1 cellular context compared by ENCODE assay signal in the genomic region with DNA sequence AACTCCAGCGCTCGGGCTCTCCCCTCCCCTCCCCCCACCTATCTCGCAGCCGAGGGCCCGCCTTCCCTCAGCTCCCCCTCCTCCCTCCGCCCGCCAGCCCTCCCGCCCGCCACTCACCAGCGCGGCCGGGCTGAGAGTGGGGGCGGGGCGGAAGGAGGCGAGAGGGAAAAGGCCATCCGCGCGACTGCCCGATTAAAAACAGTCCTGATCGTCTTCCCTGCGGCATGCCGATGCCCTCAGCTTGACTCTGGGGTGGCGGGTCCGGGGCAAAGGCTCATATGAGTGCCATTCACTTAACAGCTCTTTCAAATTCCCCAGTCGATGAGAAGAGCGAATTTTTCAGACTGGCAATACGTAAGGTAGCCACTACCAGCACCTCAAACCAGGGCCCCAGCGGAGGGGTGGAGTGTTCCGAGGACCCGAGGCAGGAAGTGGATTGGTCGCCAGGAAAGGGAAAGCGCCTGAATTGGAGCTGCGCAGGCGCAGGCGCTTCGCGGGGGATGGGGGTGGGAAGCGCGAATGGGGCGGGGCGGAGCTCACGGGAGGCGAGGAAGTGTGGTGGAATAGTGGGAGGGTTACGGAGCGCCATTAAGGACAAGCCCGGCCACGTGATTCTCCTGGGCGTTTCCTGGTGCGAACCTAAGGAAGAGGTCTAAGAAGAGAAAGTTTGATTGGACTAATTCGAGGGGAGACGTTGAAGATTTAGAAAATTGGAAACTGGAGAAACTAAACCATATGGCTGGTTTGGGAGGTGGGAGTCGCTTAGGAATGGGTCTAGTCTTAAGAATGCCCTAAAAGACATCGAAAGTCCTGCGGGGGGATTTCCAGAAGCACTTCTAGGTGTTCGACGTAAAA.
A peak's percentile ranks its signal among the peaks of the same experiment; 100 is the strongest.
TF ChIP-seq lines count a peak whose summit lies in the region.

A gene with protein sequence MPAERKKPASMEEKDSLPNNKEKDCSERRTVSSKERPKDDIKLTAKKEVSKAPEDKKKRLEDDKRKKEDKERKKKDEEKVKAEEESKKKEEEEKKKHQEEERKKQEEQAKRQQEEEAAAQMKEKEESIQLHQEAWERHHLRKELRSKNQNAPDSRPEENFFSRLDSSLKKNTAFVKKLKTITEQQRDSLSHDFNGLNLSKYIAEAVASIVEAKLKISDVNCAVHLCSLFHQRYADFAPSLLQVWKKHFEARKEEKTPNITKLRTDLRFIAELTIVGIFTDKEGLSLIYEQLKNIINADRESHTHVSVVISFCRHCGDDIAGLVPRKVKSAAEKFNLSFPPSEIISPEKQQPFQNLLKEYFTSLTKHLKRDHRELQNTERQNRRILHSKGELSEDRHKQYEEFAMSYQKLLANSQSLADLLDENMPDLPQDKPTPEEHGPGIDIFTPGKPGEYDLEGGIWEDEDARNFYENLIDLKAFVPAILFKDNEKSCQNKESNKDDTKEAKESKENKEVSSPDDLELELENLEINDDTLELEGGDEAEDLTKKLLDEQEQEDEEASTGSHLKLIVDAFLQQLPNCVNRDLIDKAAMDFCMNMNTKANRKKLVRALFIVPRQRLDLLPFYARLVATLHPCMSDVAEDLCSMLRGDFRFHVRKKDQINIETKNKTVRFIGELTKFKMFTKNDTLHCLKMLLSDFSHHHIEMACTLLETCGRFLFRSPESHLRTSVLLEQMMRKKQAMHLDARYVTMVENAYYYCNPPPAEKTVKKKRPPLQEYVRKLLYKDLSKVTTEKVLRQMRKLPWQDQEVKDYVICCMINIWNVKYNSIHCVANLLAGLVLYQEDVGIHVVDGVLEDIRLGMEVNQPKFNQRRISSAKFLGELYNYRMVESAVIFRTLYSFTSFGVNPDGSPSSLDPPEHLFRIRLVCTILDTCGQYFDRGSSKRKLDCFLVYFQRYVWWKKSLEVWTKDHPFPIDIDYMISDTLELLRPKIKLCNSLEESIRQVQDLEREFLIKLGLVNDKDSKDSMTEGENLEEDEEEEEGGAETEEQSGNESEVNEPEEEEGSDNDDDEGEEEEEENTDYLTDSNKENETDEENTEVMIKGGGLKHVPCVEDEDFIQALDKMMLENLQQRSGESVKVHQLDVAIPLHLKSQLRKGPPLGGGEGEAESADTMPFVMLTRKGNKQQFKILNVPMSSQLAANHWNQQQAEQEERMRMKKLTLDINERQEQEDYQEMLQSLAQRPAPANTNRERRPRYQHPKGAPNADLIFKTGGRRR (minus strand): TSS at position 13 of the 855 bp plus-strand sequence. CDS start 7,386 bp downstream, outside the sequence.

TF ChIP-seq in GM23338, 12 proteins besides CTCF, POLR2A, EP300 and RAD21 (continued from another document):
- TF ChIP-seq, protein P1, sequence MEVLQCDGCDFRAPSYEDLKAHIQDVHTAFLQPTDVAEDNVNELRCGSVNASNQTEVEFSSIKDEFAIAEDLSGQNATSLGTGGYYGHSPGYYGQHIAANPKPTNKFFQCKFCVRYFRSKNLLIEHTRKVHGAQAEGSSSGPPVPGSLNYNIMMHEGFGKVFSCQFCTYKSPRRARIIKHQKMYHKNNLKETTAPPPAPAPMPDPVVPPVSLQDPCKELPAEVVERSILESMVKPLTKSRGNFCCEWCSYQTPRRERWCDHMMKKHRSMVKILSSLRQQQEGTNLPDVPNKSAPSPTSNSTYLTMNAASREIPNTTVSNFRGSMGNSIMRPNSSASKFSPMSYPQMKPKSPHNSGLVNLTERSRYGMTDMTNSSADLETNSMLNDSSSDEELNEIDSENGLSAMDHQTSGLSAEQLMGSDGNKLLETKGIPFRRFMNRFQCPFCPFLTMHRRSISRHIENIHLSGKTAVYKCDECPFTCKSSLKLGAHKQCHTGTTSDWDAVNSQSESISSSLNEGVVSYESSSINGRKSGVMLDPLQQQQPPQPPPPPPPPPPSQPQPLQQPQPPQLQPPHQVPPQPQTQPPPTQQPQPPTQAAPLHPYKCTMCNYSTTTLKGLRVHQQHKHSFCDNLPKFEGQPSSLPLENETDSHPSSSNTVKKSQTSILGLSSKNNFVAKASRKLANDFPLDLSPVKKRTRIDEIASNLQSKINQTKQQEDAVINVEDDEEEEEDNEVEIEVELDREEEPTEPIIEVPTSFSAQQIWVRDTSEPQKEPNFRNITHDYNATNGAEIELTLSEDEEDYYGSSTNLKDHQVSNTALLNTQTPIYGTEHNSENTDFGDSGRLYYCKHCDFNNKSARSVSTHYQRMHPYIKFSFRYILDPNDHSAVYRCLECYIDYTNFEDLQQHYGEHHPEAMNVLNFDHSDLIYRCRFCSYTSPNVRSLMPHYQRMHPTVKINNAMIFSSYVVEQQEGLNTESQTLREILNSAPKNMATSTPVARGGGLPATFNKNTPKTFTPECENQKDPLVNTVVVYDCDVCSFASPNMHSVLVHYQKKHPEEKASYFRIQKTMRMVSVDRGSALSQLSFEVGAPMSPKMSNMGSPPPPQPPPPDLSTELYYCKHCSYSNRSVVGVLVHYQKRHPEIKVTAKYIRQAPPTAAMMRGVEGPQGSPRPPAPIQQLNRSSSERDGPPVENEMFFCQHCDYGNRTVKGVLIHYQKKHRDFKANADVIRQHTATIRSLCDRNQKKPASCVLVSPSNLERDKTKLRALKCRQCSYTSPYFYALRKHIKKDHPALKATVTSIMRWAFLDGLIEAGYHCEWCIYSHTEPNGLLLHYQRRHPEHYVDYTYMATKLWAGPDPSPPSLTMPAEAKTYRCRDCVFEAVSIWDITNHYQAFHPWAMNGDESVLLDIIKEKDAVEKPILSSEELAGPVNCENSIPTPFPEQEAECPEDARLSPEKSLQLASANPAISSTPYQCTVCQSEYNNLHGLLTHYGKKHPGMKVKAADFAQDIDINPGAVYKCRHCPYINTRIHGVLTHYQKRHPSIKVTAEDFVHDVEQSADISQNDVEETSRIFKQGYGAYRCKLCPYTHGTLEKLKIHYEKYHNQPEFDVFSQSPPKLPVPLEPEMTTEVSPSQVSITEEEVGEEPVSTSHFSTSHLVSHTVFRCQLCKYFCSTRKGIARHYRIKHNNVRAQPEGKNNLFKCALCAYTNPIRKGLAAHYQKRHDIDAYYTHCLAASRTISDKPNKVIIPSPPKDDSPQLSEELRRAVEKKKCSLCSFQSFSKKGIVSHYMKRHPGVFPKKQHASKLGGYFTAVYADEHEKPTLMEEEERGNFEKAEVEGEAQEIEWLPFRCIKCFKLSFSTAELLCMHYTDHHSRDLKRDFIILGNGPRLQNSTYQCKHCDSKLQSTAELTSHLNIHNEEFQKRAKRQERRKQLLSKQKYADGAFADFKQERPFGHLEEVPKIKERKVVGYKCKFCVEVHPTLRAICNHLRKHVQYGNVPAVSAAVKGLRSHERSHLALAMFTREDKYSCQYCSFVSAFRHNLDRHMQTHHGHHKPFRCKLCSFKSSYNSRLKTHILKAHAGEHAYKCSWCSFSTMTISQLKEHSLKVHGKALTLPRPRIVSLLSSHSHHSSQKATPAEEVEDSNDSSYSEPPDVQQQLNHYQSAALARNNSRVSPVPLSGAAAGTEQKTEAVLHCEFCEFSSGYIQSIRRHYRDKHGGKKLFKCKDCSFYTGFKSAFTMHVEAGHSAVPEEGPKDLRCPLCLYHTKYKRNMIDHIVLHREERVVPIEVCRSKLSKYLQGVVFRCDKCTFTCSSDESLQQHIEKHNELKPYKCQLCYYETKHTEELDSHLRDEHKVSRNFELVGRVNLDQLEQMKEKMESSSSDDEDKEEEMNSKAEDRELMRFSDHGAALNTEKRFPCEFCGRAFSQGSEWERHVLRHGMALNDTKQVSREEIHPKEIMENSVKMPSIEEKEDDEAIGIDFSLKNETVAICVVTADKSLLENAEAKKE (CRISPR knock-in tag; IDR thresholded peaks at IDR 0.05), result no peak
- TF ChIP-seq, protein P2, sequence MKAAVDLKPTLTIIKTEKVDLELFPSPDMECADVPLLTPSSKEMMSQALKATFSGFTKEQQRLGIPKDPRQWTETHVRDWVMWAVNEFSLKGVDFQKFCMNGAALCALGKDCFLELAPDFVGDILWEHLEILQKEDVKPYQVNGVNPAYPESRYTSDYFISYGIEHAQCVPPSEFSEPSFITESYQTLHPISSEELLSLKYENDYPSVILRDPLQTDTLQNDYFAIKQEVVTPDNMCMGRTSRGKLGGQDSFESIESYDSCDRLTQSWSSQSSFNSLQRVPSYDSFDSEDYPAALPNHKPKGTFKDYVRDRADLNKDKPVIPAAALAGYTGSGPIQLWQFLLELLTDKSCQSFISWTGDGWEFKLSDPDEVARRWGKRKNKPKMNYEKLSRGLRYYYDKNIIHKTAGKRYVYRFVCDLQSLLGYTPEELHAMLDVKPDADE (IDR thresholded peaks at IDR 0.05), result peak; percentile 51
- peak; percentile 50; the same call in 1 of the 2 replicates for TF ChIP-seq POLR2AphosphoS5 (IDR thresholded peaks at IDR 0.05; ENCODE audit: low read depth)
- TF ChIP-seq ZNF114 (CRISPR knock-in tag; IDR thresholded peaks at IDR 0.05), result no peak
TF ChIP-seq in GM23338: peak in this region for 3.
